18 cellular contexts compared by ENCODE assay signal in genomic region chr1:172469717-172470116, GRCh38. TPM values are rescaled to one million over a fixed set of nuclear protein-coding genes. Genes with fewer than 3 reads are reported as not detected.
"Had no signal": no experiment of that assay in that cellular context is flagged by ENCODE, and none has a peak within 500 bp of the region (broad histone marks: within the 10 kb centered on the region; RNA-seq: fewer than 3 reads in every experiment).

No MANE protein-coding gene starts in this region.

- H3K4me1 Mint-ChIP-seq: activated naive CD4-positive, alpha-beta T cell treated with anti-CD3 and anti-CD28 coated beads, Interleukin-2, amount 50 U/mL, for 24 hours; brain; central memory CD8-positive, alpha-beta T cell had no signal

- DNase-seq: activated CD4-positive, alpha-beta T cell treated with anti-CD3 and anti-CD28 coated beads, Interleukin-2, amount 50 U/mL, for 48 hours; activated CD4-positive, CD25-positive, alpha-beta regulatory T cell treated with anti-CD3 and anti-CD28 coated beads, Interleukin-2, amount 50 U/mL, for 72 hours; activated CD8-positive, alpha-beta memory T cell treated with anti-CD3 and anti-CD28 coated beads, Interleukin-2, amount 10 ng/mL, durations not matched to agents 7 days and 5 days; activated effector memory CD4-positive, alpha-beta T cell treated with Interleukin-2 at 50 U/mL for 16 hours; activated T-cell treated with anti-CD3 and anti-CD28 coated beads, Interleukin-2, amount 50 U/mL, for 24 hours; amygdala; cortex of kidney; effector memory CD4-positive, alpha-beta T cell; hypothalamus; naive thymus-derived CD8-positive, alpha-beta T cell; retina had no signal

- H3K36me3 ChIP-seq: neutrophil had no signal

- H3K36me3 Mint-ChIP-seq: activated CD8-positive, alpha-beta memory T cell treated with anti-CD3 and anti-CD28 coated beads, Interleukin-2, amount 10 ng/mL, durations not matched to agents 7 days and 5 days; activated naive CD4-positive, alpha-beta T cell treated with anti-CD3 and anti-CD28 coated beads, Interleukin-2, amount 50 U/mL, for 24 hours; brain; naive thymus-derived CD8-positive, alpha-beta T cell had no signal

- H3K4me3 ChIP-seq: lung had no signal

- H3K4me3 Mint-ChIP-seq: activated CD8-positive, alpha-beta memory T cell treated with anti-CD3 and anti-CD28 coated beads, Interleukin-2, amount 10 ng/mL, durations not matched to agents 7 days and 5 days; activated naive CD4-positive, alpha-beta T cell treated with anti-CD3 and anti-CD28 coated beads, Interleukin-2, amount 50 U/mL, for 24 hours; activated T-cell treated with anti-CD3 and anti-CD28 coated beads, Interleukin-2, amount 50 U/mL, for 24 hours; brain; central memory CD8-positive, alpha-beta T cell; naive thymus-derived CD8-positive, alpha-beta T cell had no signal

- H3K27me3 Mint-ChIP-seq: activated naive CD4-positive, alpha-beta T cell treated with anti-CD3 and anti-CD28 coated beads, Interleukin-2, amount 50 U/mL, for 24 hours; central memory CD8-positive, alpha-beta T cell had no signal

- H3K27ac ChIP-seq: epithelial cell of prostate, neutrophil had no signal

- H3K27me3 ChIP-seq: neutrophil had no signal

- ATAC-seq: activated CD8-positive, alpha-beta memory T cell treated with anti-CD3 and anti-CD28 coated beads, Interleukin-2, amount 10 ng/mL, durations not matched to agents 7 days and 5 days; naive thymus-derived CD8-positive, alpha-beta T cell had no signal

- H3K27ac Mint-ChIP-seq: activated CD8-positive, alpha-beta memory T cell treated with anti-CD3 and anti-CD28 coated beads, Interleukin-2, amount 10 ng/mL, durations not matched to agents 7 days and 5 days; activated naive CD4-positive, alpha-beta T cell treated with anti-CD3 and anti-CD28 coated beads, Interleukin-2, amount 50 U/mL, for 24 hours; activated T-cell treated with anti-CD3 and anti-CD28 coated beads, Interleukin-2, amount 50 U/mL, for 24 hours; naive thymus-derived CD8-positive, alpha-beta T cell had no signal

- H3K9me3 ChIP-seq: neutrophil had no signal

- H3K9me3 Mint-ChIP-seq: activated naive CD4-positive, alpha-beta T cell treated with anti-CD3 and anti-CD28 coated beads, Interleukin-2, amount 50 U/mL, for 24 hours; activated T-cell treated with anti-CD3 and anti-CD28 coated beads, Interleukin-2, amount 50 U/mL, for 24 hours; brain; central memory CD8-positive, alpha-beta T cell had no signal

RNA-seq across cellular contexts. Expression of gene C1orf105, which starts 49.2 kb away (rescaled TPM):
- total RNA-seq: activated CD8-positive, alpha-beta memory T cell treated with anti-CD3 and anti-CD28 coated beads, Interleukin-2, amount 10 ng/mL, durations not matched to agents 7 days and 5 days; lung; mononuclear cell had no signal
- polyA plus RNA-seq: lung; naive thymus-derived CD8-positive, alpha-beta T cell had no signal
